Comparison of ENCODE assay signal across 1 cellular context in the genomic region with DNA sequence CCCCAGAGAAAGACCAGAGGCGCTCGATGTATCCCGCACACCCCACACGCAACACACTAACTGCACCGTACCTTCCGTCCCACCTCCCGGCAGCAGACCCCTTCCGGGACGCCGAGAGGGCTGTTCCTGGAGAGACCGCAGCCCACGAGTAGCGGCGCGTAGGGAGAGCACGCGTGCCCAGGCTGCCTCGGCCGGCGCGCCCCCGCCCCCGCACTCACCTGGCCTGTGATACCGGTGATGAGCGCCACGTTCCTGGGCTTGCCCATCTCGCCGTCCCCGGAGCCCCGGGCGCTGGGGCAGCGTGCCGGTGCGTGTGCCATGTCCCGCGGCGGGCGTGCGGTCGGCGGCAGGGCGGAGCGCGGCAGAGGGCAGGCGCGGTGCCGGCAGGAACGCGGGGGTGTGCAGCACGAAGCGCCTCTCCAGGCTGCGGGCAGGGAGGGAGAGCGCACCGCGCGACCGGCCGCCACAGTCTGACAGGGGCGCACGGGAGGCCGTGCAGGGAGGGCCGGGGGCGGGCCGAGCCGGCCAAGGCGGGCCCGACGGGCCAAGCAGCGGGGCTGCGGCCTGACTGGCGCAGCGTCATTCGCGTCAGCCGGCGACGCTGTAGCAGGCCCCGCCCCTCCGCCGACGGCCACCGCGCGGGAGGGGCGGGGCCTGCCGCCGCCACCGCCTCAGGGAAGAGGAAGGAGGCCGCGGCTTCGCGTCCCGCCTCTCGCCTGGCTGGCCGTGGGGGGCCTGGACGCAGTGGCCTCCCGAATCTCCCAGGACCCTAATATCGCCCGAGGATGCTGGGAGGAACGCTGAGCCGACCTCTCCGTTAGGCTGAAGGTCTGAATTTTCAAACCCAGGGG.
TF ChIP-seq lines count a peak whose summit lies in the region.

A gene (minus strand): TSS at position 503 of the 851 bp plus-strand sequence.

TF ChIP-seq in HEK293, 187 proteins besides CTCF, POLR2A, EP300 and RAD21 (continued from another document):
- TF ChIP-seq, protein P1, sequence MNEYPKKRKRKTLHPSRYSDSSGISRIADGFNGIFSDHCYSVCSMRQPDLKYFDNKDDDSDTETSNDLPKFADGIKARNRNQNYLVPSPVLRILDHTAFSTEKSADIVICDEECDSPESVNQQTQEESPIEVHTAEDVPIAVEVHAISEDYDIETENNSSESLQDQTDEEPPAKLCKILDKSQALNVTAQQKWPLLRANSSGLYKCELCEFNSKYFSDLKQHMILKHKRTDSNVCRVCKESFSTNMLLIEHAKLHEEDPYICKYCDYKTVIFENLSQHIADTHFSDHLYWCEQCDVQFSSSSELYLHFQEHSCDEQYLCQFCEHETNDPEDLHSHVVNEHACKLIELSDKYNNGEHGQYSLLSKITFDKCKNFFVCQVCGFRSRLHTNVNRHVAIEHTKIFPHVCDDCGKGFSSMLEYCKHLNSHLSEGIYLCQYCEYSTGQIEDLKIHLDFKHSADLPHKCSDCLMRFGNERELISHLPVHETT (tag by site-specific recombination; IDR thresholded peaks at IDR 0.05): no peak
TF ChIP-seq in HEK293: peak in this region for 31.
